Comparison of ENCODE assay signal across 8 cellular contexts in the genomic region with DNA sequence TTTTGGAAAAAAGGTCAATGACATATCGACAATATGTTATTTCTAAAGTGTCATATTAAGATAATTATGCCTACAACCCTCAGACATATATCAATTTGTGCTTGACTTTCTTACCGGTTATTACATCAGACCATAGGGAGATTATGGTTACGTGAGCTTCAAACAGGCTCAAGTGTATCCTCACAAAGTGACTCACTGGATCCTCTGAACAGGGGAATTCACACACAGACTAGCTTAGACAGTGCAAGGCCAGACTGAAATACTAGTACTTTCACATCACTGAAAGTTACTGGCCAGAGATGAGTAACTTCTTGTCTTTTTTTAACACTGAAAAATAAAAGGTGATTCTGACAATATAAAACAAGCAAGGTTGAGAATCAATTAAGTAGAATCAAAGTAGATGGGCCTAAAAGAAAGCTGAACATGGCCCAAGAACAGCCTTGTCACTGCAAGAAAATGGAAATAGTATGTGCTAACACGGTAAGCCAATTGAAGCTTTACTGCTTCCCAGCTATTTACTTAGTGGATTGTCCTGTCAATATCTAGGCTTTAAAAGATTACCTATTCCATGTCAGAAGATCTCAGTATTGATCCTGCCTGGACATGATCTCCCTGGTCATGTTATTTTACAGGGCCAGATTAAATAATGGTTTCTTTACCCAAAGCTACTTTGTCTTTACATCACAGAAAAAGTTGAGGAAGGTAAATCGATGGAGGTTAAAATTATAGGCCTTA.
A peak's percentile ranks its signal among the peaks of the same experiment; 100 is the strongest.
DNase-seq lines count a peak whose midpoint lies in the region; ATAC-seq, FAIRE-seq and TF ChIP-seq lines count a peak whose summit lies in the region.

No MANE protein-coding gene starts in this region.

- H2AFZ ChIP-seq in keratinocyte (ENCODE audit: control insufficient read depth, low read length), result no peak overlapping the region

- H4K20me1 ChIP-seq in BLaER1 treated with 17β-estradiol and CSF1 and Interleukin-3, amounts not matched to agents 10 nM and 100 nM, result no peaks in the 10 kb centered on the region
- no peaks in the 10 kb centered on the region for H4K20me1 ChIP-seq in keratinocyte (ENCODE audit: control insufficient read depth, extremely low read depth, insufficient read depth, low read length)

- peaks cover 0 to 4% (median 2%) of the 10 kb centered on the region in 3 donors for H3K9me3 Mint-ChIP-seq in T-cell
- H3K9me3 Mint-ChIP-seq in activated CD4-positive, alpha-beta memory T cell treated with anti-CD3 and anti-CD28 coated beads for 36 hours, result peaks cover 5% of the 10 kb centered on the region

- peak overlapping the region in 3 of 11 experiments; percentile 9 to 45 (median 22); a peak in 3 of 22 replicates for H3K9ac ChIP-seq in BLaER1 treated with 17β-estradiol and CSF1 and Interleukin-3, amounts not matched to agents 10 nM and 100 nM
- H3K9ac ChIP-seq in keratinocyte (ENCODE audit: control insufficient read depth, extremely low read depth, insufficient read depth, low read length), result peak overlapping the region; percentile 49

- H3K27me3 ChIP-seq in BLaER1 treated with 17β-estradiol and CSF1 and Interleukin-3, amounts not matched to agents 10 nM and 100 nM, result no peaks in the 10 kb centered on the region
- H3K27me3 ChIP-seq in keratinocyte (ENCODE audit: control insufficient read depth, extremely low read depth, insufficient read depth, low read length), result no peaks in the 10 kb centered on the region

- dilution Hi-C loops in keratinocyte (cut with MboI; ENCODE audit: extremely low pct_ligation_motif_present, low sequenced_read_pairs), result no loop called here

- no peaks in the 10 kb centered on the region for H3K4me1 Mint-ChIP-seq in T-cell
- H3K4me1 Mint-ChIP-seq in activated CD4-positive, alpha-beta memory T cell treated with anti-CD3 and anti-CD28 coated beads for 36 hours (ENCODE audit: low read depth), result no peaks in the 10 kb centered on the region

- H3K4me1 ChIP-seq in BLaER1 treated with 17β-estradiol and CSF1 and Interleukin-3, amounts not matched to agents 10 nM and 100 nM, result peaks cover 26 to 47% (median 38%) of the 10 kb centered on the region in 10 experiments
- H3K4me1 ChIP-seq in keratinocyte (ENCODE audit: control insufficient read depth, extremely low read depth, insufficient read depth, low read length), result peaks cover 13% of the 10 kb centered on the region

- TF ChIP-seq CTCF in keratinocyte (optimal IDR thresholded peaks at IDR 0.05 in 1 of 3, IDR thresholded peaks at IDR 0.05 in 1 of 3, conservative IDR thresholded peaks at IDR 0.05 in 1 of 3; ENCODE audit: extremely low read depth in 1 of 3, insufficient read depth in 2 of 3, low read length in 3 of 3), result no peak

- no peak for TF ChIP-seq POLR2A in H54 (IDR thresholded peaks at IDR 0.05; ENCODE audit: low read depth, low read length)

- H3K4me3 Mint-ChIP-seq in T-cell, result no peak overlapping the region
- no peak overlapping the region for H3K4me3 Mint-ChIP-seq in activated CD4-positive, alpha-beta memory T cell treated with anti-CD3 and anti-CD28 coated beads for 36 hours

- peak overlapping the region in 10 of 11 experiments; percentile 7 to 73 (median 64); a peak in 19 of 22 replicates for H3K27ac ChIP-seq in BLaER1 treated with 17β-estradiol and CSF1 and Interleukin-3, amounts not matched to agents 10 nM and 100 nM
- peak overlapping the region; percentile 86 for H3K27ac ChIP-seq in keratinocyte (ENCODE audit: control insufficient read depth, insufficient read depth, low read length)

- H3K27me3 Mint-ChIP-seq in T-cell, result no peaks in the 10 kb centered on the region
- no peaks in the 10 kb centered on the region for H3K27me3 Mint-ChIP-seq in activated CD4-positive, alpha-beta memory T cell treated with anti-CD3 and anti-CD28 coated beads for 36 hours

- POLR2A ChIA-PET in T-cell (lab: Charles Lee), result no interaction called here
- POLR2A ChIA-PET in activated CD4-positive, alpha-beta memory T cell treated with anti-CD3 and anti-CD28 coated beads for 36 hours (lab: Charles Lee), result no interaction called here

- no peaks in the 10 kb centered on the region for H3K9me1 ChIP-seq in keratinocyte (ENCODE audit: control insufficient read depth, extremely low read depth, insufficient read depth, low read length)

- H3K79me2 ChIP-seq in keratinocyte (ENCODE audit: control insufficient read depth, insufficient read depth, low read length), result no peaks in the 10 kb centered on the region

- H3K9me3 ChIP-seq in BLaER1 treated with 17β-estradiol and CSF1 and Interleukin-3, amounts not matched to agents 10 nM and 100 nM (replicated peaks in 1 of 11), result peaks cover 8 to 37% (median 23%) of the 10 kb centered on the region in 11 experiments; a peak in 20 of 22 replicates
- H3K9me3 ChIP-seq in keratinocyte (ENCODE audit: control insufficient read depth, low read depth, low read length), result no peaks in the 10 kb centered on the region

- H3K36me3 Mint-ChIP-seq in T-cell, result no peaks in the 10 kb centered on the region
- no peaks in the 10 kb centered on the region for H3K36me3 Mint-ChIP-seq in activated CD4-positive, alpha-beta memory T cell treated with anti-CD3 and anti-CD28 coated beads for 36 hours

- H3K27ac Mint-ChIP-seq in T-cell, result no peak overlapping the region
- no peak overlapping the region for H3K27ac Mint-ChIP-seq in activated CD4-positive, alpha-beta memory T cell treated with anti-CD3 and anti-CD28 coated beads for 36 hours

- no peak overlapping the region for H3K4me3 ChIP-seq in BLaER1 treated with 17β-estradiol and CSF1 and Interleukin-3, amounts not matched to agents 10 nM and 100 nM
- no peak overlapping the region for H3K4me3 ChIP-seq in keratinocyte (ENCODE audit: control insufficient read depth in 2 of 3, extremely low read depth in 1 of 3, insufficient read depth in 2 of 3, low read depth in 1 of 3, low read length in 3 of 3)

- CTCF ChIA-PET in T-cell (lab: Charles Lee), result no interaction called here
- CTCF ChIA-PET in activated CD4-positive, alpha-beta memory T cell treated with anti-CD3 and anti-CD28 coated beads for 36 hours (lab: Charles Lee), result no interaction called here

- no peak for ATAC-seq in T-cell (replicated peaks in 1 of 4)
- ATAC-seq in HG02870 (IDR thresholded peaks at IDR 0.05; ENCODE audit: unreplicated experiment), result no peak

- H3K4me2 ChIP-seq in BLaER1 treated with 17β-estradiol and CSF1 and Interleukin-3, amounts not matched to agents 10 nM and 100 nM, result peak overlapping the region; percentile 52 to 83 (median 67)
- peak overlapping the region; percentile 50 for H3K4me2 ChIP-seq in keratinocyte (ENCODE audit: control insufficient read depth, extremely low read depth, insufficient read depth, low read depth, low read length)

- FAIRE-seq in H54 (lab: Jason Lieb, UNC) (peak; percentile 97), RCC 7860 (lab: Jason Lieb, UNC) (peak; percentile 56), keratinocyte (lab: Jason Lieb, UNC) (peak; percentile 39)

- peaks cover 0 to 35% (median 6%) of the 10 kb centered on the region in 11 experiments; a peak in 12 of 22 replicates for H3K36me3 ChIP-seq in BLaER1 treated with 17β-estradiol and CSF1 and Interleukin-3, amounts not matched to agents 10 nM and 100 nM
- H3K36me3 ChIP-seq in keratinocyte (ENCODE audit: control insufficient read depth in 2 of 2, extremely low read depth in 1 of 2, insufficient read depth in 2 of 2, low read length in 2 of 2), result no peaks in the 10 kb centered on the region

- intact Hi-C loops in activated CD4-positive, alpha-beta memory T cell treated with anti-CD3 and anti-CD28 coated beads for 36 hours (cut with micrococcal nuclease), result no loop called here

- DNase-seq in H54 (ENCODE audit: insufficient read length, low spot score) (peak; percentile 19), RCC 7860 (ENCODE audit: low spot score) (peak; percentile 60), keratinocyte (ENCODE audit: low read depth, low spot score) (peak; percentile 33), T1000 (lab: John Stamatoyannopoulos, UW) (no peak), T-cell (no peak)
- DNase-seq in activated CD4-positive, alpha-beta memory T cell treated with anti-CD3 and anti-CD28 coated beads for 36 hours, result no peak

Comparison
In these comparisons a context has a peak if more than half of its experiments do, and no peak if none do; other contexts are left out.
1. DNase-seq: peak in H54 (single experiment), RCC 7860 (single experiment) and keratinocyte (single experiment); none in T1000 (single experiment), T-cell (0 of 34) and activated CD4-positive, alpha-beta memory T cell treated with anti-CD3 and anti-CD28 coated beads for 36 hours (single experiment).